1 cellular context compared by ENCODE assay signal in genomic region chr2:62149708-62150107, GRCh38.
TF ChIP-seq lines count a peak whose summit lies in the region.

No MANE protein-coding gene starts in this region.

TF ChIP-seq in IMR-90, 13 proteins besides CTCF, POLR2A, EP300 and RAD21 (continued from another document):
- TF ChIP-seq MAFK (IDR thresholded peaks at IDR 0.05; ENCODE audit: low read depth, low read length) (no peak), USF2 (IDR thresholded peaks at IDR 0.05; ENCODE audit: low read depth, low read length) (no peak)
